In the genomic region with DNA sequence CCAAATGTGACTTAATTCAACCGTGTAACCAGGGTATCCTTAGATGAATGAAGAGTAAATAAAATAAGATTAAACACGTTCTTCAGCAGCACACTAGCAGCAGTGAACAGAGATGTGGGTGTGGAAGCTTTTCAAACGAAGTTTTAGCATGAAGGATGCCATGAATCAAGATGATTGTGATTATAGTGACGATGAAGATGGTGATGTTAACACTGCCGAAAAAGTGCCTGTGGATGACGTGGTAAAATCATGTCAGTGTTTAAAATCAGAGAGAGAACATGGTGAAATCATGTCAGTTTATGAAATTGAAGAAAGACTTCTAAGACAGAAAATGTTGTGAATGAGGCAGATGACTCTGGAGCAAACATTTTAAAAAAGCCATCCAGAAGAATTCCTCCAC, we compare ENCODE assay signal across 21 cellular contexts. TPM values are rescaled to one million over a fixed set of nuclear protein-coding genes. Genes with fewer than 3 reads are reported as not detected.
DNase-seq lines count a peak whose midpoint lies in the region; ATAC-seq and TF ChIP-seq lines count a peak whose summit lies in the region.
"Had no signal": no experiment of that assay in that cellular context is flagged by ENCODE, and none has a peak within 500 bp of the region (broad histone marks: within the 10 kb centered on the region; RNA-seq: fewer than 3 reads in every experiment).

No MANE protein-coding gene starts in this region.

- no peaks in the 10 kb centered on the region for H3K27me3 ChIP-seq in RWPE2 (ENCODE audit: insufficient read depth, poor library complexity, severe bottlenecking)
- H3K27me3 ChIP-seq in esophagus squamous epithelium, result no peaks in the 10 kb centered on the region
- H3K27me3 ChIP-seq in upper lobe of right lung, result no peaks in the 10 kb centered on the region
- H3K27me3 ChIP-seq: SJCRH30 had no signal

- H3K9me3 ChIP-seq in RWPE2 (ENCODE audit: severe bottlenecking) (no peaks in the 10 kb centered on the region), esophagus squamous epithelium (no peaks in the 10 kb centered on the region), upper lobe of right lung (no peaks in the 10 kb centered on the region)
- H3K9me3 ChIP-seq: SJCRH30 had no signal

- H3K4me1 ChIP-seq in RWPE2 (ENCODE audit: insufficient read depth, poor library complexity, severe bottlenecking) (peaks cover 30% of the 10 kb centered on the region), esophagus squamous epithelium (peaks cover 3 to 48% (median 21%) of the 10 kb centered on the region in 3 donors), upper lobe of right lung (peaks cover 12% of the 10 kb centered on the region)
- H3K4me1 ChIP-seq: SJCRH30 had no signal

- TF ChIP-seq POLR2A in esophagus squamous epithelium (IDR thresholded peaks at IDR 0.05), result no peak

- H3K27me3 Mint-ChIP-seq in osteocyte (ENCODE audit: unreplicated experiment), result no peaks in the 10 kb centered on the region
- H3K27me3 Mint-ChIP-seq: activated naive CD4-positive, alpha-beta T cell treated with anti-CD3 and anti-CD28 coated beads, Interleukin-2, amount 10 ng/mL, durations not matched to agents 7 days and 5 days had no signal

- CTCF ChIA-PET in AG04449 (lab: Yijun Ruan, JAX), result interaction anchor here (0.9 to 1.8 kb wide), 4 partner anchors 8 to 383 kb away, joined by 3 to 5 read pairs (median 4); no protein-coding TSS in a partner anchor

- TF ChIP-seq CTCF in AG04449 (IDR thresholded peaks at IDR 0.05; ENCODE audit: insufficient read depth, low read length, missing control alignments) (no peak), RWPE2 (IDR thresholded peaks at IDR 0.05; ENCODE audit: poor library complexity, severe bottlenecking) (no peak), esophagus squamous epithelium (IDR thresholded peaks at IDR 0.05) (no peak), osteocyte (IDR thresholded peaks at IDR 0.05) (no peak), upper lobe of right lung (IDR thresholded peaks at IDR 0.05) (no peak)

- peaks cover 34% of the 10 kb centered on the region for H3K4me1 Mint-ChIP-seq in osteocyte (ENCODE audit: unreplicated experiment)
- H3K4me1 Mint-ChIP-seq: activated naive CD4-positive, alpha-beta T cell treated with anti-CD3 and anti-CD28 coated beads, Interleukin-2, amount 10 ng/mL, durations not matched to agents 7 days and 5 days had no signal

- H3K36me3 ChIP-seq in RWPE2 (ENCODE audit: low read depth) (0 out of 2 replicates have a peak, but pooled peaks cover 2% of the 10 kb centered on the region), esophagus squamous epithelium (peaks cover 0 to 10% (median 0%) of the 10 kb centered on the region in 3 donors), upper lobe of right lung (no peaks in the 10 kb centered on the region)
- H3K36me3 ChIP-seq: SJCRH30 had no signal

- no peaks in the 10 kb centered on the region for H3K9me3 Mint-ChIP-seq in osteocyte (ENCODE audit: unreplicated experiment)
- H3K9me3 Mint-ChIP-seq: activated naive CD4-positive, alpha-beta T cell treated with anti-CD3 and anti-CD28 coated beads, Interleukin-2, amount 10 ng/mL, durations not matched to agents 7 days and 5 days; CD14-positive monocyte; stimulated activated effector memory CD8-positive, alpha-beta T cell treated with anti-CD3 and anti-CD28 coated beads, Interleukin-12 subunit alpha, Interleukin-12 subunit beta, amount 100 ng/mL, for 72 hours; T-helper 1 cell treated with Interleukin-12 subunit alpha and Interleukin-12 subunit beta and Interleukin-4 antibody, amounts not matched to agents 30 μg/mL and 1 μg/mL, for 36 hours had no signal

- peak overlapping the region; percentile 62 for H3K27ac Mint-ChIP-seq in osteocyte (ENCODE audit: unreplicated experiment)
- H3K27ac Mint-ChIP-seq: activated naive CD4-positive, alpha-beta T cell treated with anti-CD3 and anti-CD28 coated beads, Interleukin-2, amount 10 ng/mL, durations not matched to agents 7 days and 5 days; stimulated activated effector memory CD8-positive, alpha-beta T cell treated with anti-CD3 and anti-CD28 coated beads, Interleukin-12 subunit alpha, Interleukin-12 subunit beta, amount 100 ng/mL, for 72 hours; T-helper 1 cell treated with Interleukin-12 subunit alpha and Interleukin-12 subunit beta and Interleukin-4 antibody, amounts not matched to agents 30 μg/mL and 1 μg/mL, for 36 hours had no signal

- intact Hi-C loops in esophagus squamous epithelium (cut with DNase I), result no loop called here
- intact Hi-C loops in upper lobe of right lung (cut with DNase I), result no loop called here

- no peak overlapping the region for H3K4me3 Mint-ChIP-seq in osteocyte (ENCODE audit: unreplicated experiment)
- H3K4me3 Mint-ChIP-seq: activated naive CD4-positive, alpha-beta T cell treated with anti-CD3 and anti-CD28 coated beads, Interleukin-2, amount 10 ng/mL, durations not matched to agents 7 days and 5 days; CD14-positive monocyte; stimulated activated effector memory CD8-positive, alpha-beta T cell treated with anti-CD3 and anti-CD28 coated beads, Interleukin-12 subunit alpha, Interleukin-12 subunit beta, amount 100 ng/mL, for 72 hours; T-helper 1 cell treated with Interleukin-12 subunit alpha and Interleukin-12 subunit beta and Interleukin-4 antibody, amounts not matched to agents 30 μg/mL and 1 μg/mL, for 36 hours had no signal

- H3K4me3 ChIP-seq in AG04449 (ENCODE audit: low read depth, low read length) (peak overlapping the region; percentile 32), RWPE2 (ENCODE audit: severe bottlenecking) (no peak overlapping the region), esophagus squamous epithelium (no peak overlapping the region), upper lobe of right lung (no peak overlapping the region)
- H3K4me3 ChIP-seq: lung, SJCRH30 had no signal

- WGBS in esophagus squamous epithelium, 2 donors, result 40 to 44% methylated on average over 6 of the region's 6 CpGs

- POLR2A ChIA-PET in AG04449 (lab: Yijun Ruan, JAX), result interaction anchor here (1.1 kb wide), 2 partner anchors 14 to 18 kb away, joined by 3 to 4 read pairs; no protein-coding TSS in a partner anchor

- H3K27ac ChIP-seq in RWPE2 (ENCODE audit: poor library complexity, severe bottlenecking), result peak overlapping the region; percentile 50
- peak overlapping the region in 3 of 4 donors; percentile 20 to 42 (median 35) for H3K27ac ChIP-seq in esophagus squamous epithelium
- H3K27ac ChIP-seq in upper lobe of right lung, result no peak overlapping the region
- H3K27ac ChIP-seq: HL-60, SJCRH30 had no signal

- DNase-seq in AG04449 (ENCODE audit: low read depth, low spot score), result no peak
- no peak for DNase-seq in RWPE2 (ENCODE audit: low spot score)
- DNase-seq in esophagus squamous epithelium (lab: John Stamatoyannopoulos, UW), result no peak
- no peak for DNase-seq in osteocyte (ENCODE audit: extremely low spot score, unreplicated experiment)
- no peak for DNase-seq in putamen (ENCODE audit: low spot score)
- no peak for DNase-seq in amygdala (lab: John Stamatoyannopoulos, UW)
- no peak for DNase-seq in upper lobe of right lung
- DNase-seq in DMS 273 (lab: John Stamatoyannopoulos, UW; ENCODE audit: unreplicated experiment), result no peak
- DNase-seq: activated naive CD4-positive, alpha-beta T cell treated with anti-CD3 and anti-CD28 coated beads, Interleukin-2, amount 10 ng/mL, durations not matched to agents 7 days and 5 days; NCI-H1092; NCI-H187; NCI-H526 treated with DMSO at 0.1 percent for 48 hours; SJCRH30; small intestine; stimulated activated CD4-positive, alpha-beta T cell treated with anti-CD3 and anti-CD28 coated beads, Interleukin-2, amount 100 ng/mL, for 48 hours had no signal

- ATAC-seq in RWPE2 (ENCODE audit: low read depth), result no peak
- no peak for ATAC-seq in upper lobe of right lung
- ATAC-seq: HepG2; stimulated activated effector memory CD8-positive, alpha-beta T cell treated with anti-CD3 and anti-CD28 coated beads, Interleukin-12 subunit alpha, Interleukin-12 subunit beta, amount 100 ng/mL, for 72 hours had no signal

- H3K36me3 Mint-ChIP-seq in osteocyte (ENCODE audit: unreplicated experiment), result no peaks in the 10 kb centered on the region

RNA-seq across cellular contexts. Expression of a gene that starts 19.2 kb away (rescaled TPM):
- total RNA-seq in esophagus squamous epithelium, result 100 to 1,000 TPM in 1 of 4 donors, 10 to 100 TPM in 3; 16.9 to 112 (median 30.4) TPM
- total RNA-seq in osteocyte, result 22.6 and 26.8 TPM in 2 replicates
- total RNA-seq in upper lobe of right lung, result 39.5 TPM
